20 cellular contexts compared by ENCODE assay signal in the genomic region with DNA sequence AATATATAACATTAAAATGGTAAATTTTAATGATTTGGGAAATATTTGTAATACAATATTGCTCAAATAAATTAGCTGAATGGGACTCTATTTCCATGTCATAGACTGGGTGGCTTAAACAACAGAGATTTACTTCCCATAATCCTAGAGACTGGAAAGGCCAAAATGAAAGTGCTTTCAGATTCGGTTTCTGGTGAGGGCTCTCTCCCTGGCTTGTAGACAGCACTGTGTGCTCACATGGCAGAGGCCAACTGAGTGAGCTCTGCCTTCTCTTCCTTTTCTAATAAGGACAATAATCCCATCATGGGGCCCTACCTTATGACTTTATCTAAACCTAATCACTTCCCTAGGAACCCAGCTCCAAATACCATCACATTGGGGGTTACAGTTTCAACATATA.
"Had no signal": no experiment of that assay in that cellular context is flagged by ENCODE, and none has a peak within 500 bp of the region (broad histone marks: within the 10 kb centered on the region; RNA-seq: fewer than 3 reads in every experiment).

No MANE protein-coding gene starts in this region.

- H3K4me3 ChIP-seq: esophagus muscularis mucosa, gastrocnemius medialis, hepatocyte, lower lobe of right lung, skin epidermis, uterus had no signal

- H3K27ac ChIP-seq: esophagus muscularis mucosa, gastrocnemius medialis, hepatocyte, lower lobe of right lung, skin epidermis, uterus had no signal

- H3K36me3 ChIP-seq: esophagus muscularis mucosa, gastrocnemius medialis, lower lobe of right lung, uterus had no signal

- H2AFZ ChIP-seq: hepatocyte had no signal

- DNase-seq: activated CD4-positive, alpha-beta T cell treated with anti-CD3 and anti-CD28 coated beads for 36 hours; activated CD4-positive, alpha-beta T cell treated with anti-CD3 and anti-CD28 coated beads, Interleukin-2, amount 50 U/mL, for 4 hours; activated CD4-positive, CD25-positive, alpha-beta regulatory T cell; activated effector memory CD4-positive, alpha-beta T cell treated with Interleukin-2 at 50 U/mL for 16 hours; activated naive CD4-positive, alpha-beta T cell treated with Interleukin-2 at 50 U/mL for 16 hours; anterior cingulate cortex; dermis blood vessel endothelial cell; effector CD4-positive, alpha-beta T cell; gastrocnemius medialis; left colon; lower lobe of right lung; stimulated activated CD4-positive, alpha-beta T cell treated with anti-CD3 and anti-CD28 coated beads, Interleukin-4, amount 100 ng/mL, for 24 hours; uterus had no signal

- ATAC-seq: activated CD4-positive, alpha-beta T cell treated with anti-CD3 and anti-CD28 coated beads for 36 hours; gastrocnemius medialis; left colon; lower lobe of right lung; sciatic nerve; stimulated activated effector memory CD8-positive, alpha-beta T cell treated with anti-CD3 and anti-CD28 coated beads, Interleukin-12 subunit alpha, Interleukin-12 subunit beta, amount 100 ng/mL, for 72 hours had no signal

- H3K27me3 ChIP-seq: esophagus muscularis mucosa, gastrocnemius medialis, hepatocyte, uterus had no signal

- H3K9me3 ChIP-seq: esophagus muscularis mucosa, gastrocnemius medialis, lower lobe of right lung, uterus had no signal

- H3K79me2 ChIP-seq: hepatocyte had no signal

- FAIRE-seq: colon, keratinocyte had no signal

- H3K4me1 ChIP-seq: esophagus muscularis mucosa, gastrocnemius medialis, lower lobe of right lung, uterus had no signal

- H3K4me2 ChIP-seq: hepatocyte had no signal
